ENCODE assay signal across 1 cellular context in the genomic region with DNA sequence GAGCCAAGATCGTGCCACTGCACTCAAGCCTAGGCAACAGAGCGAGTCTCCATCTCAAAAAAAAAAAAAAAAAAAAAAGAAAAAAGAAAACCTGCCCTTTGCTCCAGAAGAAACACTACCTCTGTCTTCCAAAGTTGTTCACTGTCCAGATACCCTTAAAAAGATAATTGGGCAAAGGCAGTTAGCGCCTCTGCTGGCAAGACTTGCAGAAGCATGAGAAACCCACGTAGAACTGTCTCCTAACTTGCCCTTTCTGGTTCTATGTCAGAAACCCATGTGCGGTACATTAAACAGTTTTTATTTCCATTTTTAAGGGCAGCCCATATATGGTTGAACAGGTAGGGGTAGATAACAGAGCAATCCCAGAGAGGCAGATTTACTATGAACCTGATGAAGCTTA.
TF ChIP-seq lines count a peak whose summit lies in the region.

No MANE protein-coding gene starts in this region.

TF ChIP-seq in GM23338, 12 proteins besides CTCF, POLR2A, EP300 and RAD21:
- TF ChIP-seq ZNF462 (CRISPR knock-in tag; IDR thresholded peaks at IDR 0.05) (no peak), JUNB (IDR thresholded peaks at IDR 0.05; ENCODE audit: unreplicated experiment) (no peak), REST (IDR thresholded peaks at IDR 0.05; ENCODE audit: unreplicated experiment) (no peak)
